Comparison of ENCODE assay signal across 2 cellular contexts in genomic region chr17:66080670-66081069, GRCh38.
DNase-seq lines count a peak whose midpoint lies in the region; ATAC-seq, FAIRE-seq and TF ChIP-seq lines count a peak whose summit lies in the region.
"Not testable (repeated sequence)": the region's sequence is repeated elsewhere in the genome, so short reads cannot be mapped to it uniquely, and the experiment has no call there.

No MANE protein-coding gene starts in this region.

- FAIRE-seq in K562 (lab: Jason Lieb, UNC), result not testable (repeated sequence)

- intact Hi-C loops in K562 (cut with micrococcal nuclease), result not testable (repeated sequence)

- H4K20me1 ChIP-seq in K562 (replicated peaks; ENCODE audit: control insufficient read depth, insufficient read depth, low read length), result not testable (repeated sequence)

- not testable (repeated sequence) for DNase-seq in K562 (ENCODE audit: extremely low read depth in 1 of 4, low spot score in 3 of 4)

- not testable (repeated sequence) for H3K4me3 ChIP-seq in HEK293 (ENCODE audit: low read depth, low read length); K562

- ATAC-seq in K562, result not testable (repeated sequence)

- not testable (repeated sequence) for H3K36me3 ChIP-seq in HEK293 (ENCODE audit: control insufficient read depth in 2 of 2, insufficient read depth in 1 of 2, low read length in 2 of 2); K562 (ENCODE audit: control insufficient read depth, insufficient read depth, low read length)

- not testable (repeated sequence) for H3K9me1 ChIP-seq in K562 (ENCODE audit: control insufficient read depth, insufficient read depth, low read length)

- H3K4me2 ChIP-seq in K562 (ENCODE audit: insufficient read depth, low read length), result not testable (repeated sequence)

- in situ Hi-C loops in K562 (cut with MboI), result not testable (repeated sequence)

- not testable (repeated sequence) for H3K27ac ChIP-seq in HEK293 (ENCODE audit: extremely low read depth, low read depth, low read length); K562 (ENCODE audit: extremely low read depth, low read depth, low read length)

- TF ChIP-seq CTCF in HEK293 (tag by site-specific recombination; IDR thresholded peaks at IDR 0.05); K562 (IDR thresholded peaks at IDR 0.05 in 2 of 3, conservative IDR thresholded peaks at IDR 0.05 in 1 of 3; ENCODE audit: insufficient read depth in 2 of 3, low read depth in 1 of 3, low read length in 3 of 3): not testable (repeated sequence)

- not testable (repeated sequence) for TF ChIP-seq RAD21 in K562 (CRISPR knock-in tag; conservative IDR thresholded peaks at IDR 0.05 in 1 of 2, IDR thresholded peaks at IDR 0.05 in 1 of 2)

- not testable (repeated sequence) for H3K9me3 ChIP-seq in HEK293 (ENCODE audit: control insufficient read depth, insufficient read depth, low read depth, low read length); K562 (replicated peaks; ENCODE audit: control insufficient read depth, insufficient read depth, low read depth, low read length)

- not testable (repeated sequence) for H3K79me2 ChIP-seq in K562 (ENCODE audit: control insufficient read depth, insufficient read depth, low read length)

- H3K27me3 ChIP-seq in K562 (ENCODE audit: control insufficient read depth in 2 of 2, insufficient read depth in 2 of 2, low read length in 2 of 2), result not testable (repeated sequence)

- H3K4me1 ChIP-seq in HEK293 (ENCODE audit: control insufficient read depth, insufficient read depth, low read length); K562 (replicated peaks in 1 of 2; ENCODE audit: control insufficient read depth in 2 of 2, insufficient read depth in 2 of 2, low read length in 2 of 2): not testable (repeated sequence)

- not testable (repeated sequence) for H2AFZ ChIP-seq in K562 (ENCODE audit: low read depth, low read length)

- not testable (repeated sequence) for TF ChIP-seq EP300 in K562 (IDR thresholded peaks at IDR 0.05; ENCODE audit: low read length)

- WGBS in K562 (ENCODE audit: insufficient coverage, low coverage, missing lambda C conversion rate), result 0% methylated on average over 3 of the region's 3 CpGs

- CTCF ChIA-PET in HEK293 (lab: Yijun Ruan, JAX), result interaction anchor here (1.2 kb wide), 1 partner anchor 36 kb away, joined by 3 read pairs; no protein-coding TSS in a partner anchor
- CTCF ChIA-PET in K562 (lab: Yijun Ruan, JAX; ENCODE audit: low intra/inter-chr PET ratio), result not testable (repeated sequence)

- TF ChIP-seq POLR2A in K562 (conservative IDR thresholded peaks at IDR 0.05), result not testable (repeated sequence)

- not testable (repeated sequence) for H3K9ac ChIP-seq in K562 (ENCODE audit: insufficient read depth in 1 of 2, low read depth in 2 of 2, low read length in 2 of 2)

- POLR2A ChIA-PET in HEK293 (lab: Yijun Ruan, JAX); K562 (lab: Yijun Ruan, JAX): not testable (repeated sequence)

- not testable (repeated sequence) for BruUV-seq in K562 (replicated peaks; lab: Mats Ljungman, UMichigan)

TF ChIP-seq in HEK293, 187 proteins besides CTCF, POLR2A, EP300 and RAD21:
- TF ChIP-seq ZNF146 (tag by site-specific recombination; IDR thresholded peaks at IDR 0.05), result peak; percentile 90
TF ChIP-seq in HEK293: peak in this region for 1; not testable (repeated sequence) for 186.

TF ChIP-seq in K562, 482 proteins besides CTCF, POLR2A, EP300 and RAD21:
- TF ChIP-seq ZNF146 (CRISPR knock-in tag; IDR thresholded peaks at IDR 0.05; ENCODE audit: unreplicated experiment), result peak; percentile 30
